ENCODE assay signal across 10 cellular contexts in genomic region chr1:109632671-109633346, GRCh38. TPM values are rescaled to one million over a fixed set of nuclear protein-coding genes. Genes with fewer than 3 reads are reported as not detected.
DNase-seq lines count a peak whose midpoint lies in the region; ATAC-seq and TF ChIP-seq lines count a peak whose summit lies in the region.
"Had no signal": no experiment of that assay in that cellular context is flagged by ENCODE, and none has a peak within 500 bp of the region (broad histone marks: within the 10 kb centered on the region; RNA-seq: fewer than 3 reads in every experiment).

No MANE protein-coding gene starts in this region.

- DNase-seq in Right ventricle myocardium inferior (ENCODE audit: missing footprints) (no peak), cardiac septum (ENCODE audit: low spot score) (no peak), RWPE1 (ENCODE audit: low spot score) (no peak), islet precursor cell (peak; percentile 88), transverse colon (peak; percentile 48), inferior parietal cortex (ENCODE audit: extremely low spot score) (no peak)
- no peak for DNase-seq in effector CD4-positive, alpha-beta T cell
- DNase-seq in stimulated activated CD4-positive, alpha-beta T cell treated with anti-CD3 and anti-CD28 coated beads, Interleukin-1b, Interleukin-23, amount 100 ng/mL, for 48 hours: no peak
- DNase-seq: activated gamma-delta T cell treated with Interleukin-2 at 50 U/mL for 16 hours, upper lobe of right lung had no signal

- intact Hi-C loops in Right ventricle myocardium inferior (cut with DNase I) (no loop called here), cardiac septum (cut with DNase I) (no loop called here), transverse colon (cut with DNase I; ENCODE audit: low total_unique reads) (no loop called here)

- CTCF ChIA-PET in RWPE1 (lab: Yijun Ruan, JAX): interaction anchor here (0.7 to 2.7 kb wide), 3 partner anchors 8 to 352 kb away, joined by 3 to 17 read pairs (median 5); partner anchors contain the start of gene AHCYL1

- H3K27ac ChIP-seq in RWPE1: peak overlapping the region; percentile 23
- H3K27ac ChIP-seq in transverse colon: peak overlapping the region in 1 of 4 donors; percentile 4
- H3K27ac ChIP-seq: upper lobe of right lung had no signal

- no peak for TF ChIP-seq EP300 in transverse colon (IDR thresholded peaks at IDR 0.05; ENCODE audit: low read depth)

- TF ChIP-seq CTCF in RWPE1 (conservative IDR thresholded peaks at IDR 0.05; ENCODE audit: low read depth): no peak
- no peak for TF ChIP-seq CTCF in transverse colon (IDR thresholded peaks at IDR 0.05)

- peaks cover 3 to 26% (median 12%) of the 10 kb centered on the region in 4 donors for H3K4me1 ChIP-seq in transverse colon

- WGBS in transverse colon (ENCODE audit: low coverage in 1 of 2), 2 donors: 43% methylated on average over 5 of the region's 5 CpGs; no CpG with 5 or more reads in 1 of the 2 donors

- ATAC-seq in Right ventricle myocardium inferior: peak; percentile 51
- ATAC-seq: upper lobe of right lung had no signal

- no peak for TF ChIP-seq POLR2A in transverse colon (IDR thresholded peaks at IDR 0.05)

- no peaks in the 10 kb centered on the region for H3K9me3 ChIP-seq in transverse colon
- H3K9me3 ChIP-seq: upper lobe of right lung had no signal

- POLR2A ChIA-PET in RWPE1 (lab: Yijun Ruan, JAX; ENCODE audit: low non-redundant PET): no interaction called here

- H3K36me3 ChIP-seq in transverse colon: no peaks in the 10 kb centered on the region

- no peak overlapping the region for H3K4me3 ChIP-seq in transverse colon
- H3K4me3 ChIP-seq: upper lobe of right lung had no signal

- H3K27me3 ChIP-seq in transverse colon: no peaks in the 10 kb centered on the region
- H3K27me3 ChIP-seq: upper lobe of right lung had no signal

- in situ Hi-C loops in transverse colon (cut with MboI; ENCODE audit: low pct_ligation_motif_present in 1 of 4, low pct_unique_long_range_greater_than_20kb in 1 of 4, low sequenced_read_pairs in 3 of 4): loop anchor here in 2 of 4 donors (5.0 to 10.0 kb wide), 2 partner anchors 91 to 352 kb away; partner anchors contain the start of gene AHCYL1 (in 1 of the 2)

RNA-seq across cellular contexts. Expression of gene AMPD2, which starts 13.2 kb away (rescaled TPM):
- total RNA-seq in Right ventricle myocardium inferior (11.9 TPM), cardiac septum (16.7 TPM), transverse colon (10 to 100 TPM; 21.3 to 59.7 (median 39.0) TPM)

RNA-seq across cellular contexts. Expression of gene GNAT2, which starts 13.4 kb away (rescaled TPM):
- not detected for total RNA-seq in Right ventricle myocardium inferior
- not detected for total RNA-seq in cardiac septum
- total RNA-seq in transverse colon: not detected
- total RNA-seq: upper lobe of right lung had no signal

RNA-seq across cellular contexts. Expression of gene GSTM4, which starts 23.1 kb away (rescaled TPM):
- total RNA-seq in Right ventricle myocardium inferior: 35.1 TPM
- total RNA-seq in cardiac septum: 33.0 TPM
- total RNA-seq in transverse colon: 100 to 1,000 TPM in 2 of 4 donors, 10 to 100 TPM in 2; 64.9 to 104 (median 94.8) TPM

RNA-seq across cellular contexts. Expression of gene GSTM2, which starts 35.0 kb away (rescaled TPM):
- total RNA-seq in Right ventricle myocardium inferior (77.4 TPM), cardiac septum (43.5 TPM), transverse colon (10 to 100 TPM; 27.0 to 87.5 (median 57.2) TPM)

RNA-seq across cellular contexts. Expression of gene GSTM1, which starts 54.8 kb away (rescaled TPM):
- not detected for total RNA-seq in Right ventricle myocardium inferior
- total RNA-seq in cardiac septum: 44.1 TPM
- 10 to 100 TPM in 1 of 4 donors, not detected in 3; 18.1 TPM for total RNA-seq in transverse colon
- total RNA-seq: upper lobe of right lung had no signal

Comparison
In these comparisons a context has a peak if more than half of its experiments do, and no peak if none do; other contexts are left out.
1. DNase-seq: peak in islet precursor cell (single experiment) and transverse colon (single experiment); none in Right ventricle myocardium inferior (single experiment), cardiac septum (single experiment), RWPE1 (single experiment), effector CD4-positive, alpha-beta T cell (single experiment), inferior parietal cortex (single experiment) and stimulated activated CD4-positive, alpha-beta T cell treated with anti-CD3 and anti-CD28 coated beads, Interleukin-1b, Interleukin-23, amount 100 ng/mL, for 48 hours (single experiment).